17 cellular contexts compared by ENCODE assay signal in the genomic region with DNA sequence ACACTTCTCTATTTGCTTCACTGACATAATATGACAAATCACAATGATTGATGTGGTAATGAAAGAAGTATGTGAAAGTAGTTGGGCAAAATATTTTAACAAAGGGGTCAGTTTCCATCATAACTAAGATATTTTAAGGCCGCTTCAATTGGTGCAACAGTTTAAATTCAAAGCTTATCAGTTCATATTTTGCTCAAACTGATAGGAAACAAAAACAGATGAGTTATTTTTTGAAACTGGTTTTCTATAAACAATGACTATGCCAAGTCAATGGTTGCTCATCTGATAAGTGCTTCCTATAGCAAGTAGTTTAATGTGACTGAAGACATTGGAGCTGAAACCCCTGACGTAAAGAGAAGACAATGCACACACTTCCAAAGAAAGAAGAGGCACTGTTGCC.
DNase-seq lines count a peak whose midpoint lies in the region; FAIRE-seq and TF ChIP-seq lines count a peak whose summit lies in the region.
"Had no signal": no experiment of that assay in that cellular context is flagged by ENCODE, and none has a peak within 500 bp of the region (broad histone marks: within the 10 kb centered on the region; RNA-seq: fewer than 3 reads in every experiment).

No MANE protein-coding gene starts in this region.

- no peaks in the 10 kb centered on the region for H3K36me3 ChIP-seq in endothelial cell of umbilical vein (ENCODE audit: control insufficient read depth in 2 of 2, extremely low read depth in 1 of 2, insufficient read depth in 2 of 2, low read length in 2 of 2)
- H3K36me3 ChIP-seq in neural cell (ENCODE audit: insufficient read depth, low read length) = no peaks in the 10 kb centered on the region
- no peaks in the 10 kb centered on the region for H3K36me3 ChIP-seq in vagina
- H3K36me3 ChIP-seq: BE2C had no signal

- H3K4me3 ChIP-seq in endothelial cell of umbilical vein (replicated peaks in 1 of 3; ENCODE audit: insufficient read depth in 1 of 3, low read depth in 1 of 3, low read length in 3 of 3) (no peak overlapping the region), neural cell (ENCODE audit: low read length) (peak overlapping the region; percentile 32), vagina (no peak overlapping the region)
- H3K4me3 ChIP-seq: A549 had no signal

- H3K9ac ChIP-seq in endothelial cell of umbilical vein (replicated peaks; ENCODE audit: extremely low read depth, insufficient read depth, low read length) (no peak overlapping the region), neural cell (ENCODE audit: low read length) (peak overlapping the region; percentile 18)

- H3K79me2 ChIP-seq in endothelial cell of umbilical vein (ENCODE audit: control insufficient read depth, insufficient read depth, low read length) = no peaks in the 10 kb centered on the region
- no peaks in the 10 kb centered on the region for H3K79me2 ChIP-seq in neural cell (replicated peaks; ENCODE audit: insufficient read depth, low read length)

- TF ChIP-seq POLR2A in endothelial cell of umbilical vein (IDR thresholded peaks at IDR 0.05; ENCODE audit: low read depth, low read length) = no peak
- no peak for TF ChIP-seq POLR2A in vagina (IDR thresholded peaks at IDR 0.05)

- no peaks in the 10 kb centered on the region for H3K9me2 ChIP-seq in neural cell (ENCODE audit: insufficient read depth, low read length)

- no peaks in the 10 kb centered on the region for H3K9me1 ChIP-seq in endothelial cell of umbilical vein (replicated peaks; ENCODE audit: control insufficient read depth, extremely low read depth, insufficient read depth, low read length)

- no peak for TF ChIP-seq CTCF in VCaP (conservative IDR thresholded peaks at IDR 0.05)
- no peak for TF ChIP-seq CTCF in endothelial cell of umbilical vein (IDR thresholded peaks at IDR 0.05; ENCODE audit: extremely low read depth in 1 of 2, insufficient read depth in 1 of 2, low read depth in 1 of 2, low read length in 2 of 2)
- no peak for TF ChIP-seq CTCF in neural cell (IDR thresholded peaks at IDR 0.05; ENCODE audit: poor library complexity, severe bottlenecking)
- no peak for TF ChIP-seq CTCF in vagina (IDR thresholded peaks at IDR 0.05)

- H3K4me1 ChIP-seq in endothelial cell of umbilical vein (ENCODE audit: control insufficient read depth, extremely low read depth, insufficient read depth, low read length) (peaks cover 17% of the 10 kb centered on the region), vagina (no peaks in the 10 kb centered on the region)
- H3K4me1 ChIP-seq: A549, BE2C had no signal

- CTCF ChIA-PET in endothelial cell of umbilical vein (lab: Charles Lee) = interaction anchor here (1.7 kb wide), 1 partner anchor 28 kb away, joined by 6 read pairs; no protein-coding TSS in a partner anchor

- no peaks in the 10 kb centered on the region for H3F3A ChIP-seq in neural cell (ENCODE audit: insufficient read depth, low read length, poor library complexity, severe bottlenecking)

- TF ChIP-seq RAD21 in neural cell (conservative IDR thresholded peaks at IDR 0.05) = no peak

- H3K4me2 ChIP-seq in endothelial cell of umbilical vein (ENCODE audit: insufficient read depth, low read length) (peak overlapping the region; percentile 71), neural cell (ENCODE audit: low read length) (no peak overlapping the region)
- H3K4me2 ChIP-seq: A549 had no signal

- dilution Hi-C loops in endothelial cell of umbilical vein (cut with MboI; ENCODE audit: extremely low pct_ligation_motif_present, low sequenced_read_pairs) = no loop called here

- no peak for TF ChIP-seq EP300 in neural cell (conservative IDR thresholded peaks at IDR 0.05; ENCODE audit: poor library complexity, severe bottlenecking)

- BruUV-seq in endothelial cell of umbilical vein (replicated peaks; lab: Mats Ljungman, UMichigan) = no TSS peak

- H2AFZ ChIP-seq in endothelial cell of umbilical vein (ENCODE audit: low read depth, low read length) (peak overlapping the region; percentile 86), neural cell (ENCODE audit: low read depth, low read length) (no peak overlapping the region)

- H3K27ac ChIP-seq in VCaP = peak overlapping the region; percentile 76
- H3K27ac ChIP-seq in endothelial cell of umbilical vein (ENCODE audit: insufficient read depth, low read depth, low read length) = peak overlapping the region; percentile 48
- peak overlapping the region; percentile 49 for H3K27ac ChIP-seq in neural cell (ENCODE audit: low read length)
- H3K27ac ChIP-seq in vagina = no peak overlapping the region
- H3K27ac ChIP-seq: A549, C4-2B had no signal

- H3K9me3 ChIP-seq in endothelial cell of umbilical vein (replicated peaks; ENCODE audit: control insufficient read depth, insufficient read depth, low read length) (no peaks in the 10 kb centered on the region), neural cell (ENCODE audit: low read length) (no peaks in the 10 kb centered on the region), vagina (no peaks in the 10 kb centered on the region)
- H3K9me3 ChIP-seq: A549, BE2C had no signal

- H4K20me1 ChIP-seq in endothelial cell of umbilical vein (replicated peaks; ENCODE audit: control insufficient read depth, extremely low read depth, insufficient read depth, low read length) = no peaks in the 10 kb centered on the region
- H4K20me1 ChIP-seq in neural cell (ENCODE audit: insufficient read depth) = no peaks in the 10 kb centered on the region

- FAIRE-seq in endothelial cell of umbilical vein (lab: Jason Lieb, UNC) = peak; percentile 76
- FAIRE-seq: A549, G401.6, GM12891, HepG2 had no signal

- POLR2A ChIA-PET in endothelial cell of umbilical vein (lab: Charles Lee) = no interaction called here

- DNase-seq in endothelial cell of umbilical vein (ENCODE audit: low read depth, low spot score) (peak; percentile 64), vagina (ENCODE audit: extremely low spot score in 2 of 2) (no peak), DMS53 (lab: John Stamatoyannopoulos, UW) (no peak), mesenteric fat pad (ENCODE audit: low spot score) (no peak)
- DNase-seq: BE2C; CD4-positive, alpha-beta memory T cell; DMS79 treated with DMSO at 0.1 percent for 48 hours; EL; GOT3; H9 had no signal

- H3K27me3 ChIP-seq in endothelial cell of umbilical vein (ENCODE audit: control insufficient read depth in 2 of 2, insufficient read depth in 2 of 2, low read length in 2 of 2) (no peaks in the 10 kb centered on the region), neural cell (ENCODE audit: insufficient read depth, low read depth, low read length) (peaks cover 3% of the 10 kb centered on the region), vagina (no peaks in the 10 kb centered on the region)
- H3K27me3 ChIP-seq: BE2C had no signal

- intact Hi-C loops in endothelial cell of umbilical vein (cut with micrococcal nuclease) = no loop called here
- intact Hi-C loops in vagina (cut with DNase I) = no loop called here

TF ChIP-seq in endothelial cell of umbilical vein, 7 proteins besides CTCF, POLR2A, EP300 and RAD21:
- no peak for TF ChIP-seq EZH2 (IDR thresholded peaks at IDR 0.05; ENCODE audit: borderline replicate concordance, low read depth, low read length, severe bottlenecking)
- TF ChIP-seq FOS (IDR thresholded peaks at IDR 0.05; ENCODE audit: borderline replicate concordance, insufficient read depth, low read length) = peak; percentile 49
- TF ChIP-seq JUN (IDR thresholded peaks at IDR 0.05; ENCODE audit: borderline replicate concordance, insufficient read depth, insufficient read length, low read depth) = peak; percentile 11
- TF ChIP-seq, protein P1, sequence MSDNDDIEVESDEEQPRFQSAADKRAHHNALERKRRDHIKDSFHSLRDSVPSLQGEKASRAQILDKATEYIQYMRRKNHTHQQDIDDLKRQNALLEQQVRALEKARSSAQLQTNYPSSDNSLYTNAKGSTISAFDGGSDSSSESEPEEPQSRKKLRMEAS (IDR thresholded peaks at IDR 0.05; ENCODE audit: insufficient read depth, insufficient read length) = no peak
- peak; percentile 90 for TF ChIP-seq GATA2 (IDR thresholded peaks at IDR 0.05; ENCODE audit: insufficient read depth, insufficient read length, low read depth, low read length)

TF ChIP-seq in neural cell, 6 proteins besides CTCF, POLR2A, EP300 and RAD21:
- TF ChIP-seq EZH2 (IDR thresholded peaks at IDR 0.05; ENCODE audit: borderline replicate concordance, insufficient read depth, low read length, poor library complexity, severe bottlenecking) (no peak), MXI1 (conservative IDR thresholded peaks at IDR 0.05; ENCODE audit: poor library complexity, severe bottlenecking) (no peak), TAF1 (IDR thresholded peaks at IDR 0.05; ENCODE audit: low read depth) (no peak), SMC3 (conservative IDR thresholded peaks at IDR 0.05; ENCODE audit: poor library complexity) (no peak), POLR2AphosphoS5 (IDR thresholded peaks at IDR 0.05) (no peak)
- TF ChIP-seq, protein P2, sequence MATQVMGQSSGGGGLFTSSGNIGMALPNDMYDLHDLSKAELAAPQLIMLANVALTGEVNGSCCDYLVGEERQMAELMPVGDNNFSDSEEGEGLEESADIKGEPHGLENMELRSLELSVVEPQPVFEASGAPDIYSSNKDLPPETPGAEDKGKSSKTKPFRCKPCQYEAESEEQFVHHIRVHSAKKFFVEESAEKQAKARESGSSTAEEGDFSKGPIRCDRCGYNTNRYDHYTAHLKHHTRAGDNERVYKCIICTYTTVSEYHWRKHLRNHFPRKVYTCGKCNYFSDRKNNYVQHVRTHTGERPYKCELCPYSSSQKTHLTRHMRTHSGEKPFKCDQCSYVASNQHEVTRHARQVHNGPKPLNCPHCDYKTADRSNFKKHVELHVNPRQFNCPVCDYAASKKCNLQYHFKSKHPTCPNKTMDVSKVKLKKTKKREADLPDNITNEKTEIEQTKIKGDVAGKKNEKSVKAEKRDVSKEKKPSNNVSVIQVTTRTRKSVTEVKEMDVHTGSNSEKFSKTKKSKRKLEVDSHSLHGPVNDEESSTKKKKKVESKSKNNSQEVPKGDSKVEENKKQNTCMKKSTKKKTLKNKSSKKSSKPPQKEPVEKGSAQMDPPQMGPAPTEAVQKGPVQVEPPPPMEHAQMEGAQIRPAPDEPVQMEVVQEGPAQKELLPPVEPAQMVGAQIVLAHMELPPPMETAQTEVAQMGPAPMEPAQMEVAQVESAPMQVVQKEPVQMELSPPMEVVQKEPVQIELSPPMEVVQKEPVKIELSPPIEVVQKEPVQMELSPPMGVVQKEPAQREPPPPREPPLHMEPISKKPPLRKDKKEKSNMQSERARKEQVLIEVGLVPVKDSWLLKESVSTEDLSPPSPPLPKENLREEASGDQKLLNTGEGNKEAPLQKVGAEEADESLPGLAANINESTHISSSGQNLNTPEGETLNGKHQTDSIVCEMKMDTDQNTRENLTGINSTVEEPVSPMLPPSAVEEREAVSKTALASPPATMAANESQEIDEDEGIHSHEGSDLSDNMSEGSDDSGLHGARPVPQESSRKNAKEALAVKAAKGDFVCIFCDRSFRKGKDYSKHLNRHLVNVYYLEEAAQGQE (IDR thresholded peaks at IDR 0.05; ENCODE audit: borderline replicate concordance) = no peak
TF ChIP-seq in neural cell: peak in this region for 0.
